ENCODE assay signal across 14 cellular contexts in the genomic region with DNA sequence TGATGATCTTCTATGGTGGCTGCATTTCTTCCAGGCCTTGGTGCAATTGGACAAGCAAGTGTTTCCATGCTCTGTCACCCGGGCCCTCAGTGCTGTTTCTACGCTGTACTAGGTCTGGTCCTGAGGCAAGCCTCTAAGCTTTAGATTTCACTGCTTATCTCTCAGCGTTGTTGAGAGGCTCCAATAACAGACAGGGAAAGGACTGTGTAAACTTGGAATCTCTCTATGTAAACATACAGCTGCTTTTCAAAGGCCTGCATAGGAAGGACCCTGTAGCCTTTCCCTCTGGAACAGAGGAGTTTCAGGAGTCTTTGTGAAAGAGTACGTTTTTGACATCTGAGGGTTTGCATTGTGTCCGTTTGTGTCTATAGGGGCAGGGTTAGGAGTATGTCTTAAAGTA. TPM values are rescaled to one million over a fixed set of nuclear protein-coding genes. Genes with fewer than 3 reads are reported as not detected.
DNase-seq lines count a peak whose midpoint lies in the region; TF ChIP-seq lines count a peak whose summit lies in the region.
"Had no signal": no experiment of that assay in that cellular context is flagged by ENCODE, and none has a peak within 500 bp of the region (broad histone marks: within the 10 kb centered on the region; RNA-seq: fewer than 3 reads in every experiment).

No MANE protein-coding gene starts in this region.

- TF ChIP-seq CTCF in sigmoid colon (IDR thresholded peaks at IDR 0.05), result no peak
- TF ChIP-seq CTCF in MM.1S (IDR thresholded peaks at IDR 0.05; ENCODE audit: low read length), result no peak

- peaks cover 0 to 74% (median 42%) of the 10 kb centered on the region in 4 donors for H3K4me1 ChIP-seq in sigmoid colon
- no peaks in the 10 kb centered on the region for H3K4me1 ChIP-seq in MM.1S (ENCODE audit: low read length)
- H3K4me1 ChIP-seq: foreskin keratinocyte had no signal

- no peak overlapping the region for H2AFZ ChIP-seq in MM.1S (ENCODE audit: low read length)

- H3K27ac ChIP-seq in caudate nucleus (ENCODE audit: low read depth, low read length) (peak overlapping the region; percentile 85), sigmoid colon (peak overlapping the region; percentile 9 to 83 (median 62)), MM.1S (ENCODE audit: low read length) (no peak overlapping the region)
- H3K27ac ChIP-seq: foreskin keratinocyte had no signal

- peak; percentile 67 for DNase-seq in DMS153 (lab: John Stamatoyannopoulos, UW)
- peak; percentile 31 for DNase-seq in HuH-7.5 (ENCODE audit: low spot score)
- no peak for DNase-seq in caudate nucleus (lab: John Stamatoyannopoulos, UW)
- no peak for DNase-seq in sigmoid colon
- DNase-seq in NCI-H226, result no peak
- no peak for DNase-seq in activated CD4-positive, CD25-positive, alpha-beta regulatory T cell (lab: John Stamatoyannopoulos, UW)
- no peak for DNase-seq in MM.1S
- DNase-seq: CD8-positive, alpha-beta memory T cell; foreskin keratinocyte; kidney; NCI-H1436; stimulated activated naive CD8-positive, alpha-beta T cell treated with anti-CD3 and anti-CD28 coated beads, Interleukin-15, amount 100 ng/mL, for 72 hours; SW 1271 had no signal

- no peaks in the 10 kb centered on the region for H3K79me2 ChIP-seq in MM.1S (ENCODE audit: low read length)

- intact Hi-C loops in sigmoid colon (cut with DNase I), result no loop called here

- H3K27me3 ChIP-seq in sigmoid colon (peaks cover 6 to 32% (median 13%) of the 10 kb centered on the region in 3 donors), MM.1S (replicated peaks; ENCODE audit: insufficient read depth, low read length) (no peaks in the 10 kb centered on the region)

- no peak for TF ChIP-seq POLR2A in sigmoid colon (IDR thresholded peaks at IDR 0.05)

- no peak for TF ChIP-seq EP300 in sigmoid colon (IDR thresholded peaks at IDR 0.05)

- H3K9me2 ChIP-seq in MM.1S (replicated peaks; ENCODE audit: insufficient read depth, low read length), result no peaks in the 10 kb centered on the region

- 77 to 88% methylated on average over 5 of the region's 5 CpGs for WGBS in sigmoid colon, 2 donors

- H3K9me3 ChIP-seq in sigmoid colon (no peaks in the 10 kb centered on the region), MM.1S (replicated peaks; ENCODE audit: insufficient read depth, low read length) (no peaks in the 10 kb centered on the region)

- no peak overlapping the region for H3K4me2 ChIP-seq in MM.1S (ENCODE audit: low read depth, low read length)

- H3K36me3 ChIP-seq in sigmoid colon, result no peaks in the 10 kb centered on the region
- H3K36me3 ChIP-seq in MM.1S (replicated peaks; ENCODE audit: insufficient read depth, low read length), result no peaks in the 10 kb centered on the region

- H3F3A ChIP-seq in MM.1S (ENCODE audit: insufficient read depth, low read length), result no peaks in the 10 kb centered on the region

- H4K20me1 ChIP-seq in MM.1S (ENCODE audit: insufficient read depth, low read length), result no peaks in the 10 kb centered on the region

- H3K4me3 ChIP-seq in sigmoid colon (no peak overlapping the region), MM.1S (ENCODE audit: low read length) (no peak overlapping the region)

- H3K9ac ChIP-seq in MM.1S (ENCODE audit: low read length), result no peak overlapping the region

RNA-seq across cellular contexts. Expression of a gene that starts 38.6 kb away (rescaled TPM):
- total RNA-seq in sigmoid colon, result 100 to 1,000 TPM in 1 of 4 donors, 10 to 100 TPM in 3; 45.3 to 129 (median 59.9) TPM
- polyA plus RNA-seq in sigmoid colon, result 10 to 100 TPM in 1 of 3 donors, 1 to 10 TPM in 2; 3.7 to 12.5 (median 4.8) TPM
- total RNA-seq: CD8-positive, alpha-beta memory T cell; natural killer cell treated with Interleukin-12 subunit alpha and Interleukin-12 subunit beta and Interleukin-15 and Interleukin-18, amount 100 ng/mL, for 72 hours had no signal
- polyA plus RNA-seq: CD8-positive, alpha-beta memory T cell had no signal

Comparison
In these comparisons a context has a peak if more than half of its experiments do, and no peak if none do; other contexts are left out.
1. DNase-seq: peak in DMS153 (single experiment) and HuH-7.5 (single experiment); none in caudate nucleus (0 of 61), sigmoid colon (single experiment), NCI-H226 (single experiment), activated CD4-positive, CD25-positive, alpha-beta regulatory T cell (0 of 4) and MM.1S (single experiment).